Comparison of ENCODE assay signal across 11 cellular contexts in the genomic region with DNA sequence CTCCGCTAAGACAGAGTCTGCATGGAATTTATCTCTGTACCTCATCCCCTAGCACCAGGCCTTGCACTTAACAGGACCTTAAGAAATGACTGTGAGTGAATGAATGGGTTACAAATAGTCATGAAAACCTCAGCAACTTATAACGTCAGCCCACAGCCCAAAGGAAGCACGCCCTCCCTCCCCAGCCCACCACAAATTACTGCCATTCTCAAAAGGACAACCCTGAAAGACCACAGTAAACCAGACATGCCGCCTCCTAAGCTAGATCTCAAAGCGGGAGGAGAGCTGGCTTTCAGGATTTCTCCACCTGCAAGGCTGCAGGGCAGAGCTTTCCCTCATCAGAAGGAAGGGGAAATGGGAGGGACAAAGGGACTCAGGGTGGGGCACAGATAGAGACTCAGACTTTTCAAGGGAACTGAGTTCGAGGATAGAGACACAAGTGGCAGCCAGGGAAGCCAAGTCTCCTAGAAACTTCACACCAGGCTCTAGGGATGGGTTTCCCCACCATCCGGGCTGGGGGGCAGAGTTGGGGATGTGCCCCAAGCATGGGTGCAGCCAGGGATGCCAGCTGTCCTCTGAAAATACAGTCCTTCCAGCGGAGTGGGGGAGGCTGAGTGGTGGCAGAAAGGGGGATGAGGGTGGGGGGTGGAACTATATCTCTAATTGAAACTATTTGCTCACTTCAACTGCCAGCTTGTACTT. TPM values are rescaled to one million over a fixed set of nuclear protein-coding genes. Genes with fewer than 3 reads are reported as not detected.
DNase-seq lines count a peak whose midpoint lies in the region; ATAC-seq and TF ChIP-seq lines count a peak whose summit lies in the region.
"Had no signal": no experiment of that assay in that cellular context is flagged by ENCODE, and none has a peak within 500 bp of the region (broad histone marks: within the 10 kb centered on the region; RNA-seq: fewer than 3 reads in every experiment).

No MANE protein-coding gene starts in this region.

- H3K4me2 ChIP-seq in smooth muscle cell: no peak overlapping the region

- TF ChIP-seq CTCF in smooth muscle cell (IDR thresholded peaks at IDR 0.05; ENCODE audit: borderline replicate concordance, insufficient read depth, poor library complexity, severe bottlenecking): no peak

- intact Hi-C loops in left cardiac atrium (cut with DNase I): no loop called here
- intact Hi-C loops in cardiac septum (cut with DNase I): no loop called here

- H3K79me2 ChIP-seq in smooth muscle cell (ENCODE audit: low read depth): no peaks in the 10 kb centered on the region

- no peaks in the 10 kb centered on the region for H3K36me3 Mint-ChIP-seq in immature natural killer cell

- H3K4me1 ChIP-seq in smooth muscle cell (ENCODE audit: low read depth): peaks cover 8% of the 10 kb centered on the region
- H3K4me1 ChIP-seq: pancreas had no signal

- no peaks in the 10 kb centered on the region for H3F3A ChIP-seq in smooth muscle cell (ENCODE audit: low read depth)

- peak overlapping the region; percentile 86 to 94 (median 89) for H3K4me3 Mint-ChIP-seq in immature natural killer cell

- DNase-seq in left cardiac atrium (no peak), cardiac septum (ENCODE audit: low spot score) (no peak), immature natural killer cell (peak; percentile 84 to 86 (median 85)), smooth muscle cell (lab: John Stamatoyannopoulos, UW; ENCODE audit: unreplicated experiment) (no peak), dedifferentiated amniotic fluid mesenchymal stem cell (ENCODE audit: extremely low spot score) (no peak), kidney glomerular epithelial cell (lab: John Stamatoyannopoulos, UW) (no peak), SKM-1 treated with dmso at 0.1 percent for 144 hours (lab: John Stamatoyannopoulos, UW; ENCODE audit: unreplicated experiment) (no peak)
- DNase-seq in activated CD8-positive, alpha-beta memory T cell treated with anti-CD3 and anti-CD28 coated beads, Interleukin-2, amount 50 U/mL, for 4 hours: peak; percentile 30
- DNase-seq: erythroblast, NCI-H524, pancreas had no signal

- H2AFZ ChIP-seq in smooth muscle cell (ENCODE audit: low read depth): no peak overlapping the region

- no peaks in the 10 kb centered on the region for H3K9me3 ChIP-seq in smooth muscle cell (replicated peaks; ENCODE audit: low read depth)
- H3K9me3 ChIP-seq: pancreas had no signal

- H3K27me3 Mint-ChIP-seq in immature natural killer cell (ENCODE audit: low read depth in 3 of 3): peaks cover 5 to 14% (median 8%) of the 10 kb centered on the region in 3 donors

- no peaks in the 10 kb centered on the region for H3K36me3 ChIP-seq in smooth muscle cell (ENCODE audit: low read depth)
- H3K36me3 ChIP-seq: pancreas had no signal

- H3K9me3 Mint-ChIP-seq in immature natural killer cell: peaks cover 0 to 1% (median 0%) of the 10 kb centered on the region in 6 donors

- peaks cover 88 to 90% of the 10 kb centered on the region in 2 donors for H3K4me1 Mint-ChIP-seq in immature natural killer cell

- no peaks in the 10 kb centered on the region for H4K20me1 ChIP-seq in smooth muscle cell (ENCODE audit: low read depth)

- WGBS in smooth muscle cell (ENCODE audit: low lambda C conversion rate): 57% methylated on average over 8 of the region's 8 CpGs

- no peak overlapping the region for H3K27ac ChIP-seq in smooth muscle cell (ENCODE audit: low read depth)
- H3K27ac ChIP-seq: pancreas had no signal

- H3K27me3 ChIP-seq in smooth muscle cell (ENCODE audit: low read depth): no peaks in the 10 kb centered on the region
- H3K27me3 ChIP-seq: pancreas had no signal

- peak overlapping the region; percentile 87 to 100 (median 99) for H3K27ac Mint-ChIP-seq in immature natural killer cell

- H3K9ac ChIP-seq in smooth muscle cell (ENCODE audit: low read depth): no peak overlapping the region

- H3K4me3 ChIP-seq in smooth muscle cell: no peak overlapping the region
- H3K4me3 ChIP-seq: pancreas had no signal

- peak; percentile 5 to 30 for ATAC-seq in left cardiac atrium
- ATAC-seq: pancreas had no signal

RNA-seq across cellular contexts. Expression of gene PLXDC1, which starts 56.7 kb away (rescaled TPM):
- total RNA-seq in left cardiac atrium (10 to 100 TPM in 1 of 2 donors, 1 to 10 TPM in 1; 7.6 to 18.0 TPM), cardiac septum (21.4 TPM), smooth muscle cell (11.3 and 17.4 TPM in 2 replicates)
- polyA plus RNA-seq in immature natural killer cell (1 to 10 TPM; 2.8 to 9.7 (median 6.8) TPM), smooth muscle cell (16.0 and 18.5 TPM in 2 replicates)

Comparison
In these comparisons a context has a peak if more than half of its experiments do, and no peak if none do; other contexts are left out.
1. DNase-seq: peak in activated CD8-positive, alpha-beta memory T cell treated with anti-CD3 and anti-CD28 coated beads, Interleukin-2, amount 50 U/mL, for 4 hours (single experiment) and immature natural killer cell (3 of 3); none in left cardiac atrium (single experiment), cardiac septum (single experiment), smooth muscle cell (single experiment), dedifferentiated amniotic fluid mesenchymal stem cell (single experiment), kidney glomerular epithelial cell (single experiment) and SKM-1 treated with dmso at 0.1 percent for 144 hours (single experiment).